In the genomic region with DNA sequence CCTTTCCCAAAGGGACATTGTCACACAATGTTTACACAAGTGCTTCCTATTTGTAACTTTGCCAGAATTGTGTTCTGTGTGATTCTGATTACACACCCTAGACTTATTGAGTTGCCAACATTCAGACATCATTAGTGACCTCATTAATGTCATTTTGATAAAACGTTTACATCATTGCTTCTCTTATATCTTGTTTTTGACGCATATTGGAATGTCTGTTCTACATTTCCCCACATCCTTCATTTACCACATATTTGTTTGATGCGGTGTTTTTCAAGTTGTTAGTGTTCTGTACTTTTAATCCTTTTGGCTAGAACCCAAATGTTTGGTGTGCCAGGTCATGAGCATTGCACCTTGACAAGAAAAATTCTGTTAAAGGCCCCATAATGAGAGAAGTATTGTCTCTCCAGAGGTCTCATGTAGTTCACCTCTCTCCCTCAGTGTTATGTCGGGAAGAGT, we compare ENCODE assay signal across 2 cellular contexts.
A peak's percentile ranks its signal among the peaks of the same experiment; 100 is the strongest.
TF ChIP-seq lines count a peak whose summit lies in the region.

No MANE protein-coding gene starts in this region.

TF ChIP-seq in SK-N-SH treated with all-trans-retinoic acid at 6 μM for 48 hours, 23 proteins besides CTCF, POLR2A, EP300 and RAD21 (continued from another document):
- TF ChIP-seq, protein P1, sequence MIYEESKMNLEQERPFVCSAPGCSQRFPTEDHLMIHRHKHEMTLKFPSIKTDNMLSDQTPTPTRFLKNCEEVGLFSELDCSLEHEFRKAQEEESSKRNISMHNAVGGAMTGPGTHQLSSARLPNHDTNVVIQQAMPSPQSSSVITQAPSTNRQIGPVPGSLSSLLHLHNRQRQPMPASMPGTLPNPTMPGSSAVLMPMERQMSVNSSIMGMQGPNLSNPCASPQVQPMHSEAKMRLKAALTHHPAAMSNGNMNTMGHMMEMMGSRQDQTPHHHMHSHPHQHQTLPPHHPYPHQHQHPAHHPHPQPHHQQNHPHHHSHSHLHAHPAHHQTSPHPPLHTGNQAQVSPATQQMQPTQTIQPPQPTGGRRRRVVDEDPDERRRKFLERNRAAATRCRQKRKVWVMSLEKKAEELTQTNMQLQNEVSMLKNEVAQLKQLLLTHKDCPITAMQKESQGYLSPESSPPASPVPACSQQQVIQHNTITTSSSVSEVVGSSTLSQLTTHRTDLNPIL (CRISPR knock-in tag; IDR thresholded peaks at IDR 0.05; ENCODE audit: low read depth), result peak; percentile 84
- TF ChIP-seq BACH2 (CRISPR knock-in tag; IDR thresholded peaks at IDR 0.05; ENCODE audit: borderline replicate concordance) (no peak), ESRRG (CRISPR knock-in tag; IDR thresholded peaks at IDR 0.05) (no peak), ARNTL (CRISPR knock-in tag; IDR thresholded peaks at IDR 0.05; ENCODE audit: borderline replicate concordance, low read depth) (no peak), TCF4 (CRISPR knock-in tag; IDR thresholded peaks at IDR 0.05; ENCODE audit: borderline replicate concordance) (0 out of 2 replicates have a peak, but pooled peaks have one; percentile 36), GLIS3 (CRISPR knock-in tag; IDR thresholded peaks at IDR 0.05) (peak; percentile 84; the same call in 1 of the 2 replicates), ISL1 (CRISPR knock-in tag; IDR thresholded peaks at IDR 0.05) (peak; percentile 61), TOX (CRISPR knock-in tag; IDR thresholded peaks at IDR 0.05; ENCODE audit: borderline replicate concordance) (peak; percentile 97; the same call in 1 of the 2 replicates), ZNF8 (CRISPR knock-in tag; IDR thresholded peaks at IDR 0.05) (no peak), ZC3H10 (CRISPR knock-in tag; IDR thresholded peaks at IDR 0.05) (0 out of 2 replicates have a peak, but pooled peaks have one; percentile 27), SNAI2 (CRISPR knock-in tag; IDR thresholded peaks at IDR 0.05) (no peak), RARB (CRISPR knock-in tag; IDR thresholded peaks at IDR 0.05) (no peak), ZNF565 (CRISPR knock-in tag; conservative IDR thresholded peaks at IDR 0.05; ENCODE audit: low read depth) (no peak), ZFP3 (CRISPR knock-in tag; IDR thresholded peaks at IDR 0.05) (peak; percentile 61; the same call in 1 of the 2 replicates), ZNF70 (CRISPR knock-in tag; IDR thresholded peaks at IDR 0.05) (no peak), ZFP30 (CRISPR knock-in tag; IDR thresholded peaks at IDR 0.05) (no peak)
- TF ChIP-seq, protein P2, sequence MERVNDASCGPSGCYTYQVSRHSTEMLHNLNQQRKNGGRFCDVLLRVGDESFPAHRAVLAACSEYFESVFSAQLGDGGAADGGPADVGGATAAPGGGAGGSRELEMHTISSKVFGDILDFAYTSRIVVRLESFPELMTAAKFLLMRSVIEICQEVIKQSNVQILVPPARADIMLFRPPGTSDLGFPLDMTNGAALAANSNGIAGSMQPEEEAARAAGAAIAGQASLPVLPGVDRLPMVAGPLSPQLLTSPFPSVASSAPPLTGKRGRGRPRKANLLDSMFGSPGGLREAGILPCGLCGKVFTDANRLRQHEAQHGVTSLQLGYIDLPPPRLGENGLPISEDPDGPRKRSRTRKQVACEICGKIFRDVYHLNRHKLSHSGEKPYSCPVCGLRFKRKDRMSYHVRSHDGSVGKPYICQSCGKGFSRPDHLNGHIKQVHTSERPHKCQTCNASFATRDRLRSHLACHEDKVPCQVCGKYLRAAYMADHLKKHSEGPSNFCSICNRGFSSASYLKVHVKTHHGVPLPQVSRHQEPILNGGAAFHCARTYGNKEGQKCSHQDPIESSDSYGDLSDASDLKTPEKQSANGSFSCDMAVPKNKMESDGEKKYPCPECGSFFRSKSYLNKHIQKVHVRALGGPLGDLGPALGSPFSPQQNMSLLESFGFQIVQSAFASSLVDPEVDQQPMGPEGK (CRISPR knock-in tag; IDR thresholded peaks at IDR 0.05; ENCODE audit: borderline replicate concordance), result no peak
- TF ChIP-seq, protein P3, sequence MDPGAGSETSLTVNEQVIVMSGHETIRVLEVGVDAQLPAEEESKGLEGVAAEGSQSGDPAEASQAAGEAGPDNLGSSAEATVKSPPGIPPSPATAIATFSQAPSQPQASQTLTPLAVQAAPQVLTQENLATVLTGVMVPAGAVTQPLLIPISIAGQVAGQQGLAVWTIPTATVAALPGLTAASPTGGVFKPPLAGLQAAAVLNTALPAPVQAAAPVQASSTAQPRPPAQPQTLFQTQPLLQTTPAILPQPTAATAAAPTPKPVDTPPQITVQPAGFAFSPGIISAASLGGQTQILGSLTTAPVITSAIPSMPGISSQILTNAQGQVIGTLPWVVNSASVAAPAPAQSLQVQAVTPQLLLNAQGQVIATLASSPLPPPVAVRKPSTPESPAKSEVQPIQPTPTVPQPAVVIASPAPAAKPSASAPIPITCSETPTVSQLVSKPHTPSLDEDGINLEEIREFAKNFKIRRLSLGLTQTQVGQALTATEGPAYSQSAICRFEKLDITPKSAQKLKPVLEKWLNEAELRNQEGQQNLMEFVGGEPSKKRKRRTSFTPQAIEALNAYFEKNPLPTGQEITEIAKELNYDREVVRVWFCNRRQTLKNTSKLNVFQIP (CRISPR knock-in tag; IDR thresholded peaks at IDR 0.05; ENCODE audit: borderline replicate concordance, low read depth), result no peak
- TF ChIP-seq, protein P4, sequence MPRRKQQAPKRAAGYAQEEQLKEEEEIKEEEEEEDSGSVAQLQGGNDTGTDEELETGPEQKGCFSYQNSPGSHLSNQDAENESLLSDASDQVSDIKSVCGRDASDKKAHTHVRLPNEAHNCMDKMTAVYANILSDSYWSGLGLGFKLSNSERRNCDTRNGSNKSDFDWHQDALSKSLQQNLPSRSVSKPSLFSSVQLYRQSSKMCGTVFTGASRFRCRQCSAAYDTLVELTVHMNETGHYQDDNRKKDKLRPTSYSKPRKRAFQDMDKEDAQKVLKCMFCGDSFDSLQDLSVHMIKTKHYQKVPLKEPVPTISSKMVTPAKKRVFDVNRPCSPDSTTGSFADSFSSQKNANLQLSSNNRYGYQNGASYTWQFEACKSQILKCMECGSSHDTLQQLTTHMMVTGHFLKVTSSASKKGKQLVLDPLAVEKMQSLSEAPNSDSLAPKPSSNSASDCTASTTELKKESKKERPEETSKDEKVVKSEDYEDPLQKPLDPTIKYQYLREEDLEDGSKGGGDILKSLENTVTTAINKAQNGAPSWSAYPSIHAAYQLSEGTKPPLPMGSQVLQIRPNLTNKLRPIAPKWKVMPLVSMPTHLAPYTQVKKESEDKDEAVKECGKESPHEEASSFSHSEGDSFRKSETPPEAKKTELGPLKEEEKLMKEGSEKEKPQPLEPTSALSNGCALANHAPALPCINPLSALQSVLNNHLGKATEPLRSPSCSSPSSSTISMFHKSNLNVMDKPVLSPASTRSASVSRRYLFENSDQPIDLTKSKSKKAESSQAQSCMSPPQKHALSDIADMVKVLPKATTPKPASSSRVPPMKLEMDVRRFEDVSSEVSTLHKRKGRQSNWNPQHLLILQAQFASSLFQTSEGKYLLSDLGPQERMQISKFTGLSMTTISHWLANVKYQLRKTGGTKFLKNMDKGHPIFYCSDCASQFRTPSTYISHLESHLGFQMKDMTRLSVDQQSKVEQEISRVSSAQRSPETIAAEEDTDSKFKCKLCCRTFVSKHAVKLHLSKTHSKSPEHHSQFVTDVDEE (CRISPR knock-in tag; IDR thresholded peaks at IDR 0.05), result peak; percentile 79

TF ChIP-seq in SK-N-SH, 30 proteins besides CTCF, POLR2A, EP300 and RAD21 (continued from another document):
- TF ChIP-seq, protein P5, sequence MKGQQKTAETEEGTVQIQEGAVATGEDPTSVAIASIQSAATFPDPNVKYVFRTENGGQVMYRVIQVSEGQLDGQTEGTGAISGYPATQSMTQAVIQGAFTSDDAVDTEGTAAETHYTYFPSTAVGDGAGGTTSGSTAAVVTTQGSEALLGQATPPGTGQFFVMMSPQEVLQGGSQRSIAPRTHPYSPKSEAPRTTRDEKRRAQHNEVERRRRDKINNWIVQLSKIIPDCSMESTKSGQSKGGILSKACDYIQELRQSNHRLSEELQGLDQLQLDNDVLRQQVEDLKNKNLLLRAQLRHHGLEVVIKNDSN (IDR thresholded peaks at IDR 0.05; ENCODE audit: borderline replicate concordance, low read depth), result no peak
- TF ChIP-seq CHD2 (IDR thresholded peaks at IDR 0.05; ENCODE audit: low read length, partially characterized antibody) (no peak), GABPA (IDR thresholded peaks at IDR 0.05; ENCODE audit: low read depth) (no peak), GATA2 (CRISPR knock-in tag; IDR thresholded peaks at IDR 0.05) (no peak)
- TF ChIP-seq, protein P6, sequence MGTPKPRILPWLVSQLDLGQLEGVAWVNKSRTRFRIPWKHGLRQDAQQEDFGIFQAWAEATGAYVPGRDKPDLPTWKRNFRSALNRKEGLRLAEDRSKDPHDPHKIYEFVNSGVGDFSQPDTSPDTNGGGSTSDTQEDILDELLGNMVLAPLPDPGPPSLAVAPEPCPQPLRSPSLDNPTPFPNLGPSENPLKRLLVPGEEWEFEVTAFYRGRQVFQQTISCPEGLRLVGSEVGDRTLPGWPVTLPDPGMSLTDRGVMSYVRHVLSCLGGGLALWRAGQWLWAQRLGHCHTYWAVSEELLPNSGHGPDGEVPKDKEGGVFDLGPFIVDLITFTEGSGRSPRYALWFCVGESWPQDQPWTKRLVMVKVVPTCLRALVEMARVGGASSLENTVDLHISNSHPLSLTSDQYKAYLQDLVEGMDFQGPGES (IDR thresholded peaks at IDR 0.05; ENCODE audit: low read depth, low read length), result no peak
- TF ChIP-seq, protein P7, sequence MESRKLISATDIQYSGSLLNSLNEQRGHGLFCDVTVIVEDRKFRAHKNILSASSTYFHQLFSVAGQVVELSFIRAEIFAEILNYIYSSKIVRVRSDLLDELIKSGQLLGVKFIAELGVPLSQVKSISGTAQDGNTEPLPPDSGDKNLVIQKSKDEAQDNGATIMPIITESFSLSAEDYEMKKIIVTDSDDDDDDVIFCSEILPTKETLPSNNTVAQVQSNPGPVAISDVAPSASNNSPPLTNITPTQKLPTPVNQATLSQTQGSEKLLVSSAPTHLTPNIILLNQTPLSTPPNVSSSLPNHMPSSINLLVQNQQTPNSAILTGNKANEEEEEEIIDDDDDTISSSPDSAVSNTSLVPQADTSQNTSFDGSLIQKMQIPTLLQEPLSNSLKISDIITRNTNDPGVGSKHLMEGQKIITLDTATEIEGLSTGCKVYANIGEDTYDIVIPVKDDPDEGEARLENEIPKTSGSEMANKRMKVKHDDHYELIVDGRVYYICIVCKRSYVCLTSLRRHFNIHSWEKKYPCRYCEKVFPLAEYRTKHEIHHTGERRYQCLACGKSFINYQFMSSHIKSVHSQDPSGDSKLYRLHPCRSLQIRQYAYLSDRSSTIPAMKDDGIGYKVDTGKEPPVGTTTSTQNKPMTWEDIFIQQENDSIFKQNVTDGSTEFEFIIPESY (IDR thresholded peaks at IDR 0.05; ENCODE audit: borderline replicate concordance, low read depth), result no peak
TF ChIP-seq in SK-N-SH: peak in this region for 0.
